Comparison of ENCODE assay signal across 1 cellular context in genomic region chr12:132828706-132829534, GRCh38.
TF ChIP-seq lines count a peak whose summit lies in the region.

Gene GOLGA3, minus strand, starts transcription at chr12:132828869. Its CDS starts 6,741 bp downstream, at chr12:132822128.

TF ChIP-seq in HepG2, 621 proteins besides CTCF, POLR2A, EP300 and RAD21 (continued from another document and continues in another):
- TF ChIP-seq ZNF557 (CRISPR knock-in tag; IDR thresholded peaks at IDR 0.05) (0 out of 2 replicates have a peak, but pooled peaks have one; percentile 26), IKZF1 (IDR thresholded peaks at IDR 0.05) (no peak), HOXA9 (CRISPR knock-in tag; IDR thresholded peaks at IDR 0.05; ENCODE audit: borderline replicate concordance) (no peak), MLLT10 (CRISPR knock-in tag; IDR thresholded peaks at IDR 0.05) (no peak), ARHGAP35 (CRISPR knock-in tag; IDR thresholded peaks at IDR 0.05; ENCODE audit: borderline replicate concordance) (no peak; the same call in 1 of the 2 replicates), MLX (CRISPR knock-in tag; IDR thresholded peaks at IDR 0.05) (0 out of 2 replicates have a peak, but pooled peaks have one; percentile 55), FOSL1 (CRISPR knock-in tag; IDR thresholded peaks at IDR 0.05; ENCODE audit: borderline replicate concordance) (no peak), GMEB2 (CRISPR knock-in tag; IDR thresholded peaks at IDR 0.05; ENCODE audit: low read depth) (0 out of 2 replicates have a peak, but pooled peaks have one; percentile 47), ZFP90 (CRISPR knock-in tag; IDR thresholded peaks at IDR 0.05; ENCODE audit: borderline replicate concordance) (no peak), BRCA1 (CRISPR knock-in tag; IDR thresholded peaks at IDR 0.05) (no peak), ZBED4 (CRISPR knock-in tag; IDR thresholded peaks at IDR 0.05; ENCODE audit: borderline replicate concordance) (0 out of 2 replicates have a peak, but pooled peaks have one; percentile 22), ZNF660 (CRISPR knock-in tag; IDR thresholded peaks at IDR 0.05; ENCODE audit: borderline replicate concordance, low read depth) (no peak), FUBP1 (CRISPR knock-in tag; IDR thresholded peaks at IDR 0.05; ENCODE audit: borderline replicate concordance) (no peak), NPAS2 (CRISPR knock-in tag; IDR thresholded peaks at IDR 0.05; ENCODE audit: borderline replicate concordance) (no peak), ZNF337 (CRISPR knock-in tag; IDR thresholded peaks at IDR 0.05; ENCODE audit: borderline replicate concordance, low read depth) (no peak), RCOR2 (CRISPR knock-in tag; IDR thresholded peaks at IDR 0.05) (no peak), KMT2B (CRISPR knock-in tag; IDR thresholded peaks at IDR 0.05) (peak; percentile 83), ZNF572 (CRISPR knock-in tag; IDR thresholded peaks at IDR 0.05) (no peak), NFE2 (CRISPR knock-in tag; IDR thresholded peaks at IDR 0.05) (no peak), ESRRA (CRISPR knock-in tag; IDR thresholded peaks at IDR 0.05; ENCODE audit: low read depth) (no peak), ZNF432 (CRISPR knock-in tag; IDR thresholded peaks at IDR 0.05; ENCODE audit: borderline replicate concordance) (no peak), FOXA1 (IDR thresholded peaks at IDR 0.05) (no peak), FOXA1 (CRISPR knock-in tag; IDR thresholded peaks at IDR 0.05) (0 out of 2 replicates have a peak, but pooled peaks have one; percentile 6), ZBTB49 (CRISPR knock-in tag; IDR thresholded peaks at IDR 0.05; ENCODE audit: borderline replicate concordance) (no peak; the same call in 1 of the 2 replicates), CENPT (CRISPR knock-in tag; IDR thresholded peaks at IDR 0.05; ENCODE audit: low read depth) (no peak), HNRNPLL (IDR thresholded peaks at IDR 0.05; ENCODE audit: low read depth, low read length, poor library complexity, severe bottlenecking) (peak; percentile 45), HNF1A (IDR thresholded peaks at IDR 0.05; ENCODE audit: low read depth) (no peak), HNF1A (CRISPR knock-in tag; IDR thresholded peaks at IDR 0.05; ENCODE audit: borderline replicate concordance) (peak; percentile 74; the same call in 1 of the 2 replicates), PCBP1 (IDR thresholded peaks at IDR 0.05; ENCODE audit: borderline replicate concordance, low read depth, low read length) (no peak), SCMH1 (CRISPR knock-in tag; IDR thresholded peaks at IDR 0.05; ENCODE audit: borderline replicate concordance) (no peak), ZNF230 (CRISPR knock-in tag; IDR thresholded peaks at IDR 0.05) (peak; percentile 39; the same call in 1 of the 2 replicates), ZNF782 (CRISPR knock-in tag; IDR thresholded peaks at IDR 0.05; ENCODE audit: borderline replicate concordance) (no peak; the same call in 1 of the 2 replicates), CBX2 (IDR thresholded peaks at IDR 0.05; ENCODE audit: low read depth, low read length) (no peak), CBX2 (CRISPR knock-in tag; IDR thresholded peaks at IDR 0.05; ENCODE audit: low read depth) (no peak), ZBTB34 (CRISPR knock-in tag; IDR thresholded peaks at IDR 0.05) (no peak), PAX8 (CRISPR knock-in tag; IDR thresholded peaks at IDR 0.05; ENCODE audit: borderline replicate concordance) (no peak; the same call in 1 of the 2 replicates), HBP1 (CRISPR knock-in tag; IDR thresholded peaks at IDR 0.05; ENCODE audit: low read depth) (no peak), ZBTB2 (CRISPR knock-in tag; IDR thresholded peaks at IDR 0.05; ENCODE audit: low read depth) (peak; percentile 70), KLF15 (CRISPR knock-in tag; IDR thresholded peaks at IDR 0.05; ENCODE audit: borderline replicate concordance) (peak; percentile 80), ZNF607 (CRISPR knock-in tag; IDR thresholded peaks at IDR 0.05; ENCODE audit: borderline replicate concordance) (no peak), ZNF343 (CRISPR knock-in tag; IDR thresholded peaks at IDR 0.05) (no peak), PHB2 (IDR thresholded peaks at IDR 0.05; ENCODE audit: partially characterized antibody) (no peak), ZNF569 (CRISPR knock-in tag; IDR thresholded peaks at IDR 0.05; ENCODE audit: borderline replicate concordance) (0 out of 2 replicates have a peak, but pooled peaks have one; percentile 51)
